Comparison of ENCODE assay signal across 25 cellular contexts in genomic region chr1:30895382-30895941, GRCh38. TPM values are rescaled to one million over a fixed set of nuclear protein-coding genes. Genes with fewer than 3 reads are reported as not detected.
DNase-seq lines count a peak whose midpoint lies in the region; ATAC-seq, FAIRE-seq and TF ChIP-seq lines count a peak whose summit lies in the region.
"Had no signal": no experiment of that assay in that cellular context is flagged by ENCODE, and none has a peak within 500 bp of the region (broad histone marks: within the 10 kb centered on the region; RNA-seq: fewer than 3 reads in every experiment).

No MANE protein-coding gene starts in this region.

- no peak overlapping the region for H3K27ac ChIP-seq in astrocyte (ENCODE audit: low read depth, low read length)
- peak overlapping the region; percentile 54 for H3K27ac ChIP-seq in muscle layer of duodenum (ENCODE audit: low read length)
- H3K27ac ChIP-seq in tibial nerve: peak overlapping the region in 3 of 4 donors; percentile 29 to 88 (median 80)
- no peak overlapping the region for H3K27ac ChIP-seq in effector memory CD4-positive, alpha-beta T cell (ENCODE audit: insufficient read depth, low read length, poor library complexity, severe bottlenecking)
- H3K27ac ChIP-seq: 22Rv1 had no signal

- DNase-seq in NCI-H1436 (lab: John Stamatoyannopoulos, UW) (peak; percentile 32), NCI-H1436 treated with DMSO at 0.1 percent for 48 hours (lab: John Stamatoyannopoulos, UW) (no peak), astrocyte (ENCODE audit: low read depth) (no peak), tibial nerve (ENCODE audit: low spot score in 2 of 2) (no peak), left colon (no peak)
- DNase-seq in effector memory CD4-positive, alpha-beta T cell: no peak
- no peak for DNase-seq in activated naive CD4-positive, alpha-beta T cell (lab: John Stamatoyannopoulos, UW)
- DNase-seq: activated CD4-positive, alpha-beta T cell treated with anti-CD3 and anti-CD28 coated beads for 1 hour; activated CD8-positive, alpha-beta memory T cell treated with anti-CD3 and anti-CD28 coated beads for 24 hours; activated naive CD4-positive, alpha-beta T cell treated with anti-CD3 and anti-CD28 coated beads for 36 hours; activated T-cell treated with anti-CD3 and anti-CD28 coated beads, Interleukin-2, amount 50 U/mL, for 24 hours; amygdala; CD4-positive, alpha-beta memory T cell; DMS153; foreskin melanocyte; GF-D8; islet precursor cell; MM.1S; NCI-H2227 treated with DMSO at 0.1 percent for 48 hours; NCI-H748 treated with DMSO at 0.1 percent for 48 hours; SHP77 had no signal

- peaks cover 6% of the 10 kb centered on the region for H3K4me1 ChIP-seq in astrocyte (ENCODE audit: insufficient read depth, low read length)
- peaks cover 0 to 64% of the 10 kb centered on the region in 2 donors for H3K4me1 ChIP-seq in muscle layer of duodenum (ENCODE audit: control insufficient read depth in 1 of 2, insufficient read depth in 2 of 2, low read length in 2 of 2)
- H3K4me1 ChIP-seq in tibial nerve: peaks cover 0 to 88% (median 27%) of the 10 kb centered on the region in 4 donors
- H3K4me1 ChIP-seq in effector memory CD4-positive, alpha-beta T cell (ENCODE audit: control insufficient read depth, insufficient read depth, low read length, poor library complexity, severe bottlenecking): no peaks in the 10 kb centered on the region

- H3K4me2 ChIP-seq in astrocyte (ENCODE audit: low read length): no peak overlapping the region

- H3K27ac Mint-ChIP-seq in astrocyte (ENCODE audit: unreplicated experiment): peak overlapping the region; percentile 26
- H3K27ac Mint-ChIP-seq: activated naive CD4-positive, alpha-beta T cell treated with anti-CD3 and anti-CD28 coated beads for 36 hours; activated T-cell treated with anti-CD3 and anti-CD28 coated beads, Interleukin-2, amount 50 U/mL, for 24 hours had no signal

- H4K20me1 ChIP-seq in astrocyte (ENCODE audit: insufficient read depth, low read length): peaks cover 91% of the 10 kb centered on the region

- no peaks in the 10 kb centered on the region for H3K9me3 ChIP-seq in astrocyte (ENCODE audit: insufficient read depth, low read depth, low read length)
- no peaks in the 10 kb centered on the region for H3K9me3 ChIP-seq in muscle layer of duodenum (ENCODE audit: control insufficient read depth in 1 of 2, low read length in 2 of 2)
- H3K9me3 ChIP-seq in tibial nerve: no peaks in the 10 kb centered on the region
- H3K9me3 ChIP-seq in effector memory CD4-positive, alpha-beta T cell (ENCODE audit: control insufficient read depth, low read length): no peaks in the 10 kb centered on the region

- no peak overlapping the region for H3K9ac ChIP-seq in astrocyte (ENCODE audit: low read length)

- 46 to 50% methylated on average over 5 to 6 of the region's 6 CpGs for WGBS in tibial nerve, 2 donors

- no peak for TF ChIP-seq POLR2A in tibial nerve (IDR thresholded peaks at IDR 0.05)

- H3K36me3 Mint-ChIP-seq in astrocyte (ENCODE audit: low read depth, unreplicated experiment): peaks cover 10% of the 10 kb centered on the region
- H3K36me3 Mint-ChIP-seq: CD4-positive, alpha-beta memory T cell had no signal

- no peak for FAIRE-seq in astrocyte (lab: Jason Lieb, UNC)

- H3K4me1 Mint-ChIP-seq in astrocyte (ENCODE audit: low read depth, unreplicated experiment): peaks cover 33% of the 10 kb centered on the region
- H3K4me1 Mint-ChIP-seq: central memory CD8-positive, alpha-beta T cell had no signal

- H3K9me3 Mint-ChIP-seq in astrocyte (ENCODE audit: unreplicated experiment): no peaks in the 10 kb centered on the region
- H3K9me3 Mint-ChIP-seq: activated naive CD4-positive, alpha-beta T cell treated with anti-CD3 and anti-CD28 coated beads for 36 hours; activated T-cell treated with anti-CD3 and anti-CD28 coated beads, Interleukin-2, amount 50 U/mL, for 24 hours; central memory CD8-positive, alpha-beta T cell had no signal

- no peaks in the 10 kb centered on the region for H3K36me3 ChIP-seq in astrocyte (ENCODE audit: insufficient read depth, low read length)
- no peaks in the 10 kb centered on the region for H3K36me3 ChIP-seq in muscle layer of duodenum (ENCODE audit: control insufficient read depth in 1 of 2, insufficient read depth in 2 of 2, low read length in 2 of 2)
- no peaks in the 10 kb centered on the region for H3K36me3 ChIP-seq in tibial nerve
- no peaks in the 10 kb centered on the region for H3K36me3 ChIP-seq in effector memory CD4-positive, alpha-beta T cell (ENCODE audit: control insufficient read depth, insufficient read depth, low read length)

- no peak overlapping the region for H3K4me3 Mint-ChIP-seq in astrocyte (ENCODE audit: unreplicated experiment)
- H3K4me3 Mint-ChIP-seq: activated naive CD4-positive, alpha-beta T cell treated with anti-CD3 and anti-CD28 coated beads for 36 hours; activated T-cell treated with anti-CD3 and anti-CD28 coated beads, Interleukin-2, amount 50 U/mL, for 24 hours; CD4-positive, alpha-beta memory T cell; central memory CD8-positive, alpha-beta T cell had no signal

- TF ChIP-seq CTCF in astrocyte (IDR thresholded peaks at IDR 0.05; ENCODE audit: insufficient read depth, low read depth, low read length) (no peak), tibial nerve (IDR thresholded peaks at IDR 0.05) (no peak)

- H3K27me3 ChIP-seq in astrocyte (ENCODE audit: insufficient read depth, low read length) (no peaks in the 10 kb centered on the region), muscle layer of duodenum (ENCODE audit: low read depth, low read length) (no peaks in the 10 kb centered on the region), tibial nerve (no peaks in the 10 kb centered on the region)
- no peaks in the 10 kb centered on the region for H3K27me3 ChIP-seq in effector memory CD4-positive, alpha-beta T cell (replicated peaks; ENCODE audit: control insufficient read depth, insufficient read depth, low read length, poor library complexity, severe bottlenecking)

- intact Hi-C loops in left colon (cut with DNase I, micrococcal nuclease): no loop called here

- H3K4me3 ChIP-seq in astrocyte (ENCODE audit: insufficient read depth, low read depth, low read length) (no peak overlapping the region), muscle layer of duodenum (ENCODE audit: low read depth in 1 of 2, low read length in 2 of 2) (no peak overlapping the region), tibial nerve (no peak overlapping the region)
- no peak overlapping the region for H3K4me3 ChIP-seq in effector memory CD4-positive, alpha-beta T cell (ENCODE audit: insufficient read depth, low read depth, low read length, poor library complexity, severe bottlenecking)

- no peaks in the 10 kb centered on the region for H3K27me3 Mint-ChIP-seq in astrocyte (ENCODE audit: low read depth, unreplicated experiment)

- no peak overlapping the region for H2AFZ ChIP-seq in astrocyte (ENCODE audit: low read depth, low read length)

- no peak for ATAC-seq in left colon

- no peak for TF ChIP-seq EP300 in tibial nerve (IDR thresholded peaks at IDR 0.05)

- peaks cover 75% of the 10 kb centered on the region for H3K79me2 ChIP-seq in astrocyte (ENCODE audit: insufficient read depth, low read length)

RNA-seq across cellular contexts. Expression of gene SDC3, which starts 13.1 kb away (rescaled TPM):
- total RNA-seq in astrocyte: 113 and 135 TPM in 2 replicates
- total RNA-seq in tibial nerve: 10 to 100 TPM; 47.1 to 78.9 (median 64.2) TPM
- total RNA-seq in left colon: 10 to 100 TPM in 1 of 2 donors, 1 to 10 TPM in 1; 6.5 to 18.0 TPM
- total RNA-seq: OCI-LY7 had no signal

Comparison
In these comparisons a context has a peak if more than half of its experiments do, and no peak if none do; other contexts are left out.
1. H3K27ac ChIP-seq: peak in muscle layer of duodenum (single experiment) and tibial nerve (3 of 4); none in astrocyte (single experiment) and effector memory CD4-positive, alpha-beta T cell (single experiment).